In genomic region chr22:27115816-27116256, GRCh38 we compare ENCODE assay signal across 1 cellular context.
TF ChIP-seq lines count a peak whose summit lies in the region.

No MANE protein-coding gene starts in this region.

TF ChIP-seq in IMR-90, 13 proteins besides CTCF, POLR2A, EP300 and RAD21 (continued from another document):
- TF ChIP-seq USF2 (IDR thresholded peaks at IDR 0.05; ENCODE audit: low read depth, low read length) (no peak), CEBPB (IDR thresholded peaks at IDR 0.05; ENCODE audit: low read depth, low read length) (peak; percentile 36; the same call in 1 of the 2 replicates)
